In the genomic region with DNA sequence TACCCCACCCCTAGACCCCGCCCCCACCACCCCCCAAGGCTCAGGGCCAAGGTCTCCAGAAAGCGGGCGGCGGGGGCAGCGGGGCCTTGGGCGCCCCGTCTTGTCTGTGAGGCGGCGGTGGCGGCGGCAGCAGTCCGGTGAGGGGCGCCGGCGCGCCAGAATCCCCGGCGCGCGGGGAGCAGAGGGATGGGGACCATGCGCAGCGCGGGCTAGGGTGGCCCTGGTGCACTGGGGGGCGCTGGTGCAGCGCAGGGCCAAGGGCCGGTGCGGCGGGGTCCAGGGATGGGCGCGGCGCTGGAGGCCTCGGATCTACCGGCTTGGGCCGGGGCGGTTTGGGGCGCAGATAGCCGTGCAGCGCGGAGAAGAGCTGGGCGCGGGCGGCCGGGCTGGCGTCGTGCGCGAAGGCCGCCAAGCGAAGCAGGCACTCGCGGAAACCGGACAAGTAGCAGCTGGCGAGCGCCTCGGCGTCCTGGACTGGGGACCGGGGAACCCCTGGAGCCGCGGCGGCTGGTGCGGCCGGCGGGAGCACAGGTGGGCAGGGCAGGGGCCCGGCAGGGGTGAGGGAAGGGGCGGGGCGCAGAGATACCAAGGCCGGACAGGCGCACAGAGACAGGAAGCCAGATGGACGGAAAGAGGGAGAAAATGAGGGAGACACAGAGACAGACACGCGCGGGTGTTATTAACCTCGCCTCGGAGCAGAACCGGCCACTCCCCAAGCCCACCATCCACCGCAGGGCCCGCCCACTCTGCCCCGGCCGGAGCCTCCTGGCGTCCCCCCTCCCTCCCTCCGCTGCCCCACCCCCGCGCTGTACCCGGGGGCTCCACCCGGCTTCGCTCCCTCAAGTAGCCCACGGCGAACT, we compare ENCODE assay signal across 8 cellular contexts. TPM values are rescaled to one million over a fixed set of nuclear protein-coding genes. Genes with fewer than 3 reads are reported as not detected.
DNase-seq lines count a peak whose midpoint lies in the region; ATAC-seq and TF ChIP-seq lines count a peak whose summit lies in the region.

No MANE protein-coding gene starts in this region.

- peak overlapping the region; percentile 88 to 99 (median 94) for H3K4me3 Mint-ChIP-seq in naive thymus-derived CD4-positive, alpha-beta T cell

- H3K27ac ChIP-seq in naive thymus-derived CD4-positive, alpha-beta T cell (ENCODE audit: low read depth, low read length) = no peak overlapping the region
- no peak overlapping the region for H3K27ac ChIP-seq in upper lobe of right lung

- intact Hi-C loops in naive thymus-derived CD4-positive, alpha-beta T cell (cut with micrococcal nuclease) = no loop called here
- intact Hi-C loops in upper lobe of right lung (cut with DNase I) = loop anchor here (5.0 kb wide), 1 partner anchor 66 kb away; no protein-coding TSS in a partner anchor

- no peak for ATAC-seq in naive thymus-derived CD4-positive, alpha-beta T cell
- peak; percentile 21 for ATAC-seq in upper lobe of right lung

- CTCF ChIA-PET in naive thymus-derived CD4-positive, alpha-beta T cell (lab: Charles Lee) = interaction anchor here (0.8 kb wide), 2 partner anchors 49 to 67 kb away, joined by 3 read pairs; no protein-coding TSS in a partner anchor

- peak overlapping the region; percentile 71 for H3K4me3 ChIP-seq in fibroblast of the aortic adventitia (ENCODE audit: low read depth, low read length)
- H3K4me3 ChIP-seq in naive thymus-derived CD4-positive, alpha-beta T cell (ENCODE audit: low read length) = peak overlapping the region; percentile 96
- peak overlapping the region; percentile 67 for H3K4me3 ChIP-seq in upper lobe of right lung

- TF ChIP-seq CTCF in GM20000 (IDR thresholded peaks at IDR 0.05; ENCODE audit: extremely low read depth, missing control alignments) (peak; percentile 87), fibroblast of the aortic adventitia (IDR thresholded peaks at IDR 0.05; ENCODE audit: insufficient read depth, low read length) (peak; percentile 43), upper lobe of right lung (IDR thresholded peaks at IDR 0.05) (peak; percentile 33)

- H3K27ac Mint-ChIP-seq in naive thymus-derived CD4-positive, alpha-beta T cell = peak overlapping the region in 1 of 9 donors; percentile 18

- H3K4me1 ChIP-seq in naive thymus-derived CD4-positive, alpha-beta T cell (ENCODE audit: control insufficient read depth in 2 of 2, insufficient read depth in 2 of 2, low read length in 2 of 2) = peaks cover 60 to 62% of the 10 kb centered on the region in 2 donors
- peaks cover 76% of the 10 kb centered on the region for H3K4me1 ChIP-seq in upper lobe of right lung

- no peaks in the 10 kb centered on the region for H3K36me3 ChIP-seq in naive thymus-derived CD4-positive, alpha-beta T cell (ENCODE audit: control insufficient read depth in 2 of 3, insufficient read depth in 3 of 3, low read length in 3 of 3)
- H3K36me3 ChIP-seq in upper lobe of right lung = no peaks in the 10 kb centered on the region

- peaks cover 0 to 67% (median 31%) of the 10 kb centered on the region in 5 donors for H3K27me3 Mint-ChIP-seq in naive thymus-derived CD4-positive, alpha-beta T cell

- H3K4me1 Mint-ChIP-seq in naive thymus-derived CD4-positive, alpha-beta T cell = peaks cover 53 to 82% (median 73%) of the 10 kb centered on the region in 7 donors

- H3K9me3 ChIP-seq in naive thymus-derived CD4-positive, alpha-beta T cell (ENCODE audit: control insufficient read depth in 2 of 3, low read length in 3 of 3) = no peaks in the 10 kb centered on the region
- H3K9me3 ChIP-seq in upper lobe of right lung = no peaks in the 10 kb centered on the region

- H3K36me3 Mint-ChIP-seq in naive thymus-derived CD4-positive, alpha-beta T cell = peaks cover 0 to 9% (median 0%) of the 10 kb centered on the region in 5 donors

- H3K27me3 ChIP-seq in naive thymus-derived CD4-positive, alpha-beta T cell (ENCODE audit: control insufficient read depth in 2 of 2, insufficient read depth in 2 of 2, low read length in 2 of 2) = peaks cover 0 to 3% of the 10 kb centered on the region in 2 donors
- H3K27me3 ChIP-seq in upper lobe of right lung = peaks cover 30% of the 10 kb centered on the region

- POLR2A ChIA-PET in naive thymus-derived CD4-positive, alpha-beta T cell (lab: Charles Lee) = interaction anchor here (0.7 to 3.9 kb wide), 7 partner anchors 10 to 176 kb away, joined by 3 to 30 read pairs (median 4); a partner anchor contains a TSS

- peaks cover 0 to 46% (median 0%) of the 10 kb centered on the region in 11 donors for H3K9me3 Mint-ChIP-seq in naive thymus-derived CD4-positive, alpha-beta T cell

- DNase-seq in C1 segment of cervical spinal cord (lab: John Stamatoyannopoulos, UW) = peak in 9 of 14 donors; percentile 31 to 73 (median 49)
- DNase-seq in GM20000 (ENCODE audit: low spot score) = peak; percentile 85
- peak; percentile 73 for DNase-seq in NCI-H146 (lab: John Stamatoyannopoulos, UW)
- peak; percentile 52 for DNase-seq in activated CD8-positive, alpha-beta memory T cell treated with anti-CD3 and anti-CD28 coated beads, Interleukin-2, amount 50 U/mL, for 4 hours
- DNase-seq in fibroblast of the aortic adventitia (ENCODE audit: low read depth) = peak; percentile 45
- peak in 3 of 9 donors; percentile 20 to 74 (median 27) for DNase-seq in naive thymus-derived CD4-positive, alpha-beta T cell
- DNase-seq in upper lobe of right lung = no peak
- DNase-seq in effector CD4-positive, alpha-beta T cell = no peak

RNA-seq across cellular contexts. Expression of a gene that starts 2.1 kb away (rescaled TPM):
- total RNA-seq in fibroblast of the aortic adventitia (ENCODE audit: low replicate concordance) (0.09 TPM in 1 of 2 replicates, not detected in the other), upper lobe of right lung (not detected)
- total RNA-seq in naive thymus-derived CD4-positive, alpha-beta T cell = under 1 TPM; 0.22 to 0.98 (median 0.41) TPM
- not detected for polyA plus RNA-seq in naive thymus-derived CD4-positive, alpha-beta T cell

RNA-seq across cellular contexts. Expression of a gene that starts 3.4 kb away (rescaled TPM):
- total RNA-seq in fibroblast of the aortic adventitia (ENCODE audit: low replicate concordance) = 0.09 TPM in 1 of 2 replicates, not detected in the other
- total RNA-seq in naive thymus-derived CD4-positive, alpha-beta T cell = 1 to 10 TPM in 1 of 5 experiments, under 1 TPM in 3, not detected in 1; 0.22 to 1.6 (median 0.75) TPM
- 1 to 10 TPM in 1 of 2 donors, under 1 TPM in 1; 0.11 to 1.6 TPM for polyA plus RNA-seq in naive thymus-derived CD4-positive, alpha-beta T cell
- total RNA-seq in upper lobe of right lung = not detected

RNA-seq across cellular contexts. Expression of a gene that starts 30.4 kb away (rescaled TPM):
- total RNA-seq in fibroblast of the aortic adventitia (ENCODE audit: low replicate concordance) (1.6 and 12.7 TPM in 2 replicates), upper lobe of right lung (350 TPM)
- 1,000 to 10,000 TPM in 2 of 5 experiments, 10 to 100 TPM in 3; 40.1 to 1,786 (median 95.0) TPM for total RNA-seq in naive thymus-derived CD4-positive, alpha-beta T cell
- 10 to 100 TPM in 1 of 2 donors, 1 to 10 TPM in 1; 7.9 to 12.1 TPM for polyA plus RNA-seq in naive thymus-derived CD4-positive, alpha-beta T cell

RNA-seq across cellular contexts. Expression of a gene that starts 34.2 kb away (rescaled TPM):
- not detected in 2 replicates for total RNA-seq in fibroblast of the aortic adventitia (ENCODE audit: low replicate concordance)
- 1 to 10 TPM in 2 of 5 experiments, under 1 TPM in 3; 0.44 to 1.1 (median 0.94) TPM for total RNA-seq in naive thymus-derived CD4-positive, alpha-beta T cell
- polyA plus RNA-seq in naive thymus-derived CD4-positive, alpha-beta T cell = 1 to 10 TPM in 1 of 2 donors, under 1 TPM in 1; 0.78 to 1.0 TPM
- not detected for total RNA-seq in upper lobe of right lung

RNA-seq across cellular contexts. Expression of a gene that starts 41.0 kb away (rescaled TPM):
- 5.2 and 6.0 TPM in 2 replicates for total RNA-seq in fibroblast of the aortic adventitia (ENCODE audit: low replicate concordance)
- total RNA-seq in naive thymus-derived CD4-positive, alpha-beta T cell = 100 to 1,000 TPM in 4 of 5 experiments, 10 to 100 TPM in 1; 87.1 to 256 (median 210) TPM
- polyA plus RNA-seq in naive thymus-derived CD4-positive, alpha-beta T cell = 10 to 100 TPM; 75.0 to 75.1 TPM
- total RNA-seq in upper lobe of right lung = 78.1 TPM

Comparison
In these comparisons a context has a peak if more than half of its experiments do, and no peak if none do; other contexts are left out.
1. DNase-seq: peak in C1 segment of cervical spinal cord (9 of 14), GM20000 (single experiment), NCI-H146 (single experiment), activated CD8-positive, alpha-beta memory T cell treated with anti-CD3 and anti-CD28 coated beads, Interleukin-2, amount 50 U/mL, for 4 hours (single experiment) and fibroblast of the aortic adventitia (single experiment); none in upper lobe of right lung (single experiment) and effector CD4-positive, alpha-beta T cell (single experiment).
2. CTCF ChIP-seq: peak in every context shown above with its lines; median percentile 87 in GM20000; 43 in fibroblast of the aortic adventitia; 33 in upper lobe of right lung.
3. Peak in every context shown above with its lines, with median percentiles within 50 percentile points of each other: H3K4me3 ChIP-seq.